Comparison of ENCODE assay signal across 21 cellular contexts in the genomic region with DNA sequence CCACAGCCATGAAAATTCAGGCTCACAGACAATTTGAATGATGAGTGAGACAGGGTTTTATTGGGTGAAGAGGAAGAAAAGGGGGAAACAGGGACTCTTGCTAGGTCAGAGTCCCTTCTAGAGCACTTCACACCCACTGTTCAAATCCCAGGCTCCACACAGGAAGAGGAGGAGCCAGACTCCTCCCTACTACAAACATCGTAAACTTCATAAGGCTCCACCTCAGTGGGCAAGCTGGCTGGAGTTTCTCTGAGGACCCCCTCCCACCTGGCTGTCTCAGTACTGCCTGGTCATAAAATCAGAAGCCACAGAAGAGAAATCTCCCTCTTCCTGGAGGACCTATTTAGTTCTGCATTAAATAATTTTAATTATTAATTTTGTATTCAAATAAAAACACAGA.
"Had no signal": no experiment of that assay in that cellular context is flagged by ENCODE, and none has a peak within 500 bp of the region (broad histone marks: within the 10 kb centered on the region; RNA-seq: fewer than 3 reads in every experiment).

No MANE protein-coding gene starts in this region.

- H3K9me3 ChIP-seq: adrenal gland had no signal

- H3K36me3 ChIP-seq: adrenal gland, WERI-Rb-1 had no signal

- H3K4me1 Mint-ChIP-seq: activated naive CD8-positive, alpha-beta T cell treated with anti-CD3 and anti-CD28 coated beads, Interleukin-2, amount 10 ng/mL, durations not matched to agents 7 days and 5 days had no signal

- H3K4me1 ChIP-seq: adrenal gland had no signal

- H3K27me3 ChIP-seq: adrenal gland had no signal

- H3K27ac Mint-ChIP-seq: activated CD8-positive, alpha-beta T cell treated with anti-CD3 and anti-CD28 coated beads, Interleukin-2, amount 10 ng/mL, durations not matched to agents 7 days and 5 days; activated naive CD8-positive, alpha-beta T cell treated with anti-CD3 and anti-CD28 coated beads, Interleukin-2, amount 10 ng/mL, durations not matched to agents 7 days and 5 days; T-helper 1 cell treated with Interleukin-12 subunit alpha and Interleukin-12 subunit beta and Interleukin-4 antibody, amounts not matched to agents 30 μg/mL and 1 μg/mL, for 36 hours had no signal

- H3K4me3 Mint-ChIP-seq: activated CD8-positive, alpha-beta T cell treated with anti-CD3 and anti-CD28 coated beads, Interleukin-2, amount 10 ng/mL, durations not matched to agents 7 days and 5 days; activated naive CD8-positive, alpha-beta T cell treated with anti-CD3 and anti-CD28 coated beads, Interleukin-2, amount 10 ng/mL, durations not matched to agents 7 days and 5 days; T-helper 1 cell treated with Interleukin-12 subunit alpha and Interleukin-12 subunit beta and Interleukin-4 antibody, amounts not matched to agents 30 μg/mL and 1 μg/mL, for 36 hours had no signal

- H3K4me3 ChIP-seq: adrenal gland, K562 had no signal

- ATAC-seq: activated CD4-positive, CD25-positive, alpha-beta regulatory T cell treated with anti-CD3 and anti-CD28 coated beads, Interleukin-2, amount 50 U/mL, for 24 hours; activated CD8-positive, alpha-beta T cell treated with anti-CD3 and anti-CD28 coated beads, Interleukin-2, amount 10 ng/mL, durations not matched to agents 7 days and 5 days; K562; PC-3 had no signal

- H3K9me3 Mint-ChIP-seq: activated naive CD8-positive, alpha-beta T cell treated with anti-CD3 and anti-CD28 coated beads, Interleukin-2, amount 10 ng/mL, durations not matched to agents 7 days and 5 days; T-helper 1 cell treated with Interleukin-12 subunit alpha and Interleukin-12 subunit beta and Interleukin-4 antibody, amounts not matched to agents 30 μg/mL and 1 μg/mL, for 36 hours had no signal

- DNase-seq: activated CD4-positive, alpha-beta T cell treated with anti-CD3 and anti-CD28 coated beads for 4 hours; activated CD8-positive, alpha-beta memory T cell treated with anti-CD3 and anti-CD28 coated beads, Interleukin-2, amount 50 U/mL, for 48 hours; activated CD8-positive, alpha-beta T cell treated with anti-CD3 and anti-CD28 coated beads, Interleukin-2, amount 10 ng/mL, durations not matched to agents 7 days and 5 days; activated naive CD4-positive, alpha-beta T cell treated with anti-CD3 and anti-CD28 coated beads, Interleukin-2, amount 50 U/mL, for 16 hours; activated naive CD8-positive, alpha-beta T cell treated with anti-CD3 and anti-CD28 coated beads, Interleukin-2, amount 10 ng/mL, durations not matched to agents 7 days and 5 days; activated T-cell treated with anti-CD3 and anti-CD28 coated beads, Interleukin-2, amount 50 U/mL, for 1 hour; adrenal gland; central memory CD4-positive, alpha-beta T cell; Kasumi-1; NCI-H1048; NCI-H146; NCI-H187 treated with DMSO at 0.1 percent for 48 hours; NCI-H2081 treated with DMSO at 0.1 percent for 48 hours; NCI-H524; PC-3; SHP77 treated with DMSO at 0.1 percent for 48 hours; T-helper 9 cell; WERI-Rb-1 had no signal

- H3K36me3 Mint-ChIP-seq: activated naive CD8-positive, alpha-beta T cell treated with anti-CD3 and anti-CD28 coated beads, Interleukin-2, amount 10 ng/mL, durations not matched to agents 7 days and 5 days had no signal

- H3K27ac ChIP-seq: adrenal gland, WERI-Rb-1 had no signal
